Comparison of ENCODE assay signal across 8 cellular contexts in genomic region chr2:223837290-223838061, GRCh38. TPM values are rescaled to one million over a fixed set of nuclear protein-coding genes. Genes with fewer than 3 reads are reported as not detected.
A peak's percentile ranks its signal among the peaks of the same experiment; 100 is the strongest.
DNase-seq lines count a peak whose midpoint lies in the region; ATAC-seq and TF ChIP-seq lines count a peak whose summit lies in the region.

AP1S3 (minus strand) TSS chr2:223837582; CDS start chr2:223837450, 132 bp downstream.

- peak; percentile 72 for ATAC-seq in GM18907 (IDR thresholded peaks at IDR 0.05; ENCODE audit: unreplicated experiment)
- peak; percentile 38 for ATAC-seq in HG03108 (IDR thresholded peaks at IDR 0.05; ENCODE audit: unreplicated experiment)

- H3K4me1 ChIP-seq in colonic mucosa (peaks cover 7% of the 10 kb centered on the region), liver (ENCODE audit: control insufficient read depth in 4 of 4, insufficient read depth in 4 of 4, low read length in 3 of 4) (peaks cover 2 to 8% (median 6%) of the 10 kb centered on the region in 4 donors)

- H3K9ac ChIP-seq in colonic mucosa (ENCODE audit: low read depth in 2 of 2, low read length in 2 of 2), result peak within 1 kb of the TSS; percentile 73 to 80
- peak within 1 kb of the TSS in 1 of 2 donors; percentile 28 for H3K9ac ChIP-seq in liver (ENCODE audit: low read depth in 1 of 2, low read length in 2 of 2)

- intact Hi-C loops in colonic mucosa (cut with DNase I), result no loop called here

- TF ChIP-seq RAD21 in liver (IDR thresholded peaks at IDR 0.05), result no peak

- H3K9me3 ChIP-seq in colonic mucosa (no peaks in the 10 kb centered on the region), liver (ENCODE audit: control insufficient read depth in 4 of 4, low read length in 3 of 4) (no peaks in the 10 kb centered on the region)

- TF ChIP-seq CTCF in colonic mucosa (IDR thresholded peaks at IDR 0.05) (no peak), liver (IDR thresholded peaks at IDR 0.05; ENCODE audit: low read depth, low read length, missing input control) (no peak)

- peak within 1 kb of the TSS; percentile 61 for H3K4me3 ChIP-seq in colonic mucosa
- peak within 1 kb of the TSS; percentile 75 to 88 (median 84) for H3K4me3 ChIP-seq in liver (ENCODE audit: low read depth in 1 of 3, low read length in 3 of 3)

- WGBS in liver, result under 1% methylated on average over 82 of the region's 82 CpGs

- H3K27me3 ChIP-seq in colonic mucosa (no peaks in the 10 kb centered on the region), liver (ENCODE audit: control insufficient read depth in 4 of 4, insufficient read depth in 4 of 4, low read length in 3 of 4) (no peaks in the 10 kb centered on the region)

- peak within 1 kb of the TSS; percentile 66 for H3K27ac ChIP-seq in colonic mucosa
- peak within 1 kb of the TSS in 1 of 2 donors; percentile 35 for H3K27ac ChIP-seq in liver (ENCODE audit: low read depth in 1 of 2, low read length in 2 of 2)

- DNase-seq in AG20443 (ENCODE audit: low spot score) (peak; percentile 89), NCI-H2227 treated with DMSO at 0.1 percent for 48 hours (lab: John Stamatoyannopoulos, UW) (peak; percentile 73), colonic mucosa (peak; percentile 91)
- peak; percentile 71 to 72 for DNase-seq in activated CD4-positive, alpha-beta T cell treated with anti-CD3 and anti-CD28 coated beads for 4 hours
- DNase-seq in stimulated activated CD4-positive, alpha-beta T cell treated with anti-CD3 and anti-CD28 coated beads, Interleukin-4, amount 100 ng/mL, for 4 hours, result peak; percentile 70 to 74

- H3K36me3 ChIP-seq in colonic mucosa (no peaks in the 10 kb centered on the region), liver (ENCODE audit: control insufficient read depth in 4 of 4, insufficient read depth in 3 of 4, low read depth in 1 of 4, low read length in 3 of 4) (no peaks in the 10 kb centered on the region)

TF ChIP-seq in liver, 16 proteins besides CTCF, POLR2A, EP300 and RAD21:
- no peak for TF ChIP-seq JUND (IDR thresholded peaks at IDR 0.05)
- no peak for TF ChIP-seq REST (IDR thresholded peaks at IDR 0.05)
- no peak for TF ChIP-seq HNF4G (IDR thresholded peaks at IDR 0.05)
- TF ChIP-seq ATF3 (IDR thresholded peaks at IDR 0.05), result no peak
- TF ChIP-seq MAX (IDR thresholded peaks at IDR 0.05), result no peak
TF ChIP-seq in liver: peak in this region for 0.

RNA-seq across cellular contexts. Expression of gene AP1S3, which starts in this region (rescaled TPM):
- total RNA-seq in colonic mucosa (10 to 100 TPM in 1 of 2 donors, 1 to 10 TPM in 1; 8.8 to 12.0 TPM), liver (1 to 10 TPM; 3.2 to 3.8 TPM)
- polyA plus RNA-seq in liver, result 1 to 10 TPM; 1.1 to 1.5 TPM
